In genomic region chr11:61667684-61668320, GRCh38 we compare ENCODE assay signal across 20 cellular contexts. TPM values are rescaled to one million over a fixed set of nuclear protein-coding genes. Genes with fewer than 3 reads are reported as not detected.
DNase-seq lines count a peak whose midpoint lies in the region; ATAC-seq, FAIRE-seq and TF ChIP-seq lines count a peak whose summit lies in the region.
"Had no signal": no experiment of that assay in that cellular context is flagged by ENCODE, and none has a peak within 500 bp of the region (broad histone marks: within the 10 kb centered on the region; RNA-seq: fewer than 3 reads in every experiment).

No MANE protein-coding gene starts in this region.

- CTCF ChIA-PET in HepG2 (lab: Yijun Ruan, JAX; ENCODE audit: low intra/inter-chr PET ratio, low total read pairs), result no interaction called here

- POLR2A ChIA-PET in HepG2 (lab: Yijun Ruan, JAX), result interaction anchor here (0.9 to 3.3 kb wide), 10 partner anchors 8 to 148 kb away, joined by 3 to 42 read pairs (median 4); no protein-coding TSS in a partner anchor

- ATAC-seq in HepG2 (peak; percentile 71), right lobe of liver (no peak)

- H3K4me1 ChIP-seq in HepG2 (ENCODE audit: insufficient read depth, low read length), result peaks cover 56% of the 10 kb centered on the region
- H3K4me1 ChIP-seq in right lobe of liver, result no peaks in the 10 kb centered on the region
- H3K4me1 ChIP-seq: SJCRH30 had no signal

- H3K27me3 ChIP-seq in HepG2 (ENCODE audit: control insufficient read depth in 1 of 2, insufficient read depth in 2 of 2, low read length in 2 of 2) (no peaks in the 10 kb centered on the region), right lobe of liver (no peaks in the 10 kb centered on the region)
- H3K27me3 ChIP-seq: BLaER1 treated with 17β-estradiol and CSF1 and Interleukin-3, amounts not matched to agents 10 nM and 100 nM; SJCRH30 had no signal

- 18% methylated on average over 6 of the region's 6 CpGs for WGBS in HepG2 (ENCODE audit: low lambda C conversion rate)
- 93% methylated on average over 2 of the region's 6 CpGs for WGBS in right lobe of liver (ENCODE audit: insufficient coverage, low coverage, low lambda C conversion rate, missing lambda C conversion rate)

- peak; percentile 43 for FAIRE-seq in HepG2 (lab: Jason Lieb, UNC)
- FAIRE-seq: A549 had no signal

- DNase-seq in HepG2 (ENCODE audit: low spot score), result no peak
- no peak for DNase-seq in right lobe of liver
- peak; percentile 14 for DNase-seq in SK-MEL-5 (ENCODE audit: low read depth, low spot score)
- no peak for DNase-seq in activated CD4-positive, alpha-beta T cell treated with anti-CD3 and anti-CD28 coated beads for 4 hours
- no peak for DNase-seq in foreskin melanocyte
- DNase-seq in activated CD8-positive, alpha-beta memory T cell treated with anti-CD3 and anti-CD28 coated beads for 24 hours, result no peak
- DNase-seq: DMS79 treated with DMSO at 0.1 percent for 48 hours, Karpas-422, NCI-H1417 treated with DMSO at 0.1 percent for 48 hours, NCI-H187 treated with DMSO at 0.1 percent for 48 hours, NCI-H2227 treated with DMSO at 0.1 percent for 48 hours, NCI-H510A treated with DMSO at 0.1 percent for 48 hours, NCI-H82, OCI-M1, RPMI8226, SJCRH30 had no signal

- no peak for TF ChIP-seq POLR2A in HepG2 (IDR thresholded peaks at IDR 0.05; ENCODE audit: insufficient read depth in 1 of 2, low read depth in 2 of 2, low read length in 2 of 2)
- TF ChIP-seq POLR2A in right lobe of liver (IDR thresholded peaks at IDR 0.05), result no peak

- BruUV-seq in HepG2 (replicated peaks; lab: Mats Ljungman, UMichigan), result TSS peak; percentile 68

- no peaks in the 10 kb centered on the region for H3K79me2 ChIP-seq in HepG2 (ENCODE audit: insufficient read depth, low read length)

- H3K36me3 ChIP-seq in HepG2 (replicated peaks in 1 of 2; ENCODE audit: control insufficient read depth in 1 of 2, insufficient read depth in 2 of 2, low read length in 2 of 2) (no peaks in the 10 kb centered on the region), right lobe of liver (no peaks in the 10 kb centered on the region)
- H3K36me3 ChIP-seq: BLaER1 treated with 17β-estradiol and CSF1 and Interleukin-3, amounts not matched to agents 10 nM and 100 nM; SJCRH30 had no signal

- intact Hi-C loops in HepG2 (cut with micrococcal nuclease; ENCODE audit: unreplicated experiment) (loop anchor here (5.0 kb wide), 1 partner anchor 34 kb away; no protein-coding TSS in a partner anchor), right lobe of liver (cut with DNase I) (no loop called here)

- in situ Hi-C loops in HepG2 (cut with HindIII; ENCODE audit: extremely low pct_ligation_motif_present, low pct_unique_long_range_greater_than_20kb), result no loop called here
- in situ Hi-C loops in SK-MEL-5 (cut with HindIII; ENCODE audit: low pct_unique_long_range_greater_than_20kb, low sequenced_read_pairs), result no loop called here

- no peak overlapping the region for H2AFZ ChIP-seq in HepG2 (ENCODE audit: low read length)

- no peaks in the 10 kb centered on the region for H3K36me3 Mint-ChIP-seq in nephron (ENCODE audit: low read depth)
- H3K36me3 Mint-ChIP-seq: IgD-negative memory B cell had no signal

- H3K4me3 ChIP-seq in HepG2 (replicated peaks in 1 of 3; ENCODE audit: insufficient read depth in 1 of 3, low read depth in 2 of 3, low read length in 3 of 3), result peak overlapping the region; percentile 16 to 55 (median 23); a peak in 4 of 6 replicates
- no peak overlapping the region for H3K4me3 ChIP-seq in right lobe of liver
- H3K4me3 ChIP-seq: A549; BLaER1 treated with 17β-estradiol and CSF1 and Interleukin-3, amounts not matched to agents 10 nM and 100 nM; SJCRH30 had no signal

- no peaks in the 10 kb centered on the region for H3K9me3 Mint-ChIP-seq in nephron

- no peaks in the 10 kb centered on the region for H4K20me1 ChIP-seq in HepG2 (ENCODE audit: insufficient read depth, low read length)
- H4K20me1 ChIP-seq: BLaER1 treated with 17β-estradiol and CSF1 and Interleukin-3, amounts not matched to agents 10 nM and 100 nM had no signal

- TF ChIP-seq RAD21 in HepG2 (CRISPR knock-in tag; IDR thresholded peaks at IDR 0.05), result no peak

- peak overlapping the region; percentile 76 for H3K4me2 ChIP-seq in HepG2 (ENCODE audit: low read depth, low read length)
- H3K4me2 ChIP-seq: BLaER1 treated with 17β-estradiol and CSF1 and Interleukin-3, amounts not matched to agents 10 nM and 100 nM had no signal

- peak; percentile 28; the same call in 1 of the 2 replicates for TF ChIP-seq CTCF in HepG2 (CRISPR knock-in tag; IDR thresholded peaks at IDR 0.05)
- TF ChIP-seq CTCF in right lobe of liver (IDR thresholded peaks at IDR 0.05), result no peak
- TF ChIP-seq CTCF in nephron (IDR thresholded peaks at IDR 0.05; ENCODE audit: unreplicated experiment in 3 of 3), result no peak

- H3K9me3 ChIP-seq in HepG2 (ENCODE audit: low read length) (no peaks in the 10 kb centered on the region), right lobe of liver (no peaks in the 10 kb centered on the region)
- H3K9me3 ChIP-seq: A549; BLaER1 treated with 17β-estradiol and CSF1 and Interleukin-3, amounts not matched to agents 10 nM and 100 nM; SJCRH30 had no signal

- H3K27ac Mint-ChIP-seq in nephron, result peak overlapping the region in 1 of 3 experiments; percentile 94
- H3K27ac Mint-ChIP-seq: IgD-negative memory B cell had no signal

- no peak for TF ChIP-seq EP300 in HepG2 (IDR thresholded peaks at IDR 0.05; ENCODE audit: low read depth in 2 of 2, low read length in 2 of 2)
- no peak for TF ChIP-seq EP300 in HepG2 (CRISPR knock-in tag; IDR thresholded peaks at IDR 0.05; ENCODE audit: borderline replicate concordance)

- peak overlapping the region in 2 of 3 experiments; percentile 29 to 75 for H3K4me3 Mint-ChIP-seq in nephron
- H3K4me3 Mint-ChIP-seq: IgD-negative memory B cell had no signal

- H3K4me1 Mint-ChIP-seq in nephron, result no peaks in the 10 kb centered on the region
- H3K4me1 Mint-ChIP-seq: IgD-negative memory B cell had no signal

- H3K27ac ChIP-seq in HepG2 (ENCODE audit: extremely low read length, insufficient read depth, low read length) (peak overlapping the region; percentile 69), right lobe of liver (no peak overlapping the region)
- H3K27ac ChIP-seq: A549; BLaER1 treated with 17β-estradiol and CSF1 and Interleukin-3, amounts not matched to agents 10 nM and 100 nM; SJCRH30 had no signal

- H3K27me3 Mint-ChIP-seq in nephron (ENCODE audit: low read depth), result peaks cover 12% of the 10 kb centered on the region

- H3K9ac ChIP-seq in HepG2 (ENCODE audit: insufficient read depth, low read depth, low read length), result peak overlapping the region; percentile 20; the same call in 1 of the 2 replicates
- H3K9ac ChIP-seq: BLaER1 treated with 17β-estradiol and CSF1 and Interleukin-3, amounts not matched to agents 10 nM and 100 nM had no signal

TF ChIP-seq in HepG2, 621 proteins besides CTCF, POLR2A, EP300 and RAD21 (continues in another document):
- TF ChIP-seq ZNF772 (CRISPR knock-in tag; IDR thresholded peaks at IDR 0.05) (no peak), ZNF768 (CRISPR knock-in tag; IDR thresholded peaks at IDR 0.05) (peak; percentile 97), KDM1A (CRISPR knock-in tag; IDR thresholded peaks at IDR 0.05) (peak; percentile 51; the same call in 1 of the 2 replicates), ZNF816 (CRISPR knock-in tag; IDR thresholded peaks at IDR 0.05; ENCODE audit: borderline replicate concordance) (no peak), ZBTB20 (CRISPR knock-in tag; IDR thresholded peaks at IDR 0.05; ENCODE audit: borderline replicate concordance, low read depth) (no peak), ZKSCAN8 (CRISPR knock-in tag; IDR thresholded peaks at IDR 0.05; ENCODE audit: borderline replicate concordance) (no peak), ZNF12 (CRISPR knock-in tag; IDR thresholded peaks at IDR 0.05) (0 out of 2 replicates have a peak, but pooled peaks have one; percentile 10), ZNF292 (CRISPR knock-in tag; IDR thresholded peaks at IDR 0.05; ENCODE audit: borderline replicate concordance, low read depth) (peak; percentile 13; the same call in 1 of the 2 replicates), ZMYM3 (CRISPR knock-in tag; IDR thresholded peaks at IDR 0.05) (peak; percentile 96), CBX5 (CRISPR knock-in tag; IDR thresholded peaks at IDR 0.05; ENCODE audit: borderline replicate concordance) (no peak), ZIK1 (CRISPR knock-in tag; IDR thresholded peaks at IDR 0.05; ENCODE audit: borderline replicate concordance, low read depth) (no peak), ADNP (CRISPR knock-in tag; IDR thresholded peaks at IDR 0.05) (peak; percentile 66; the same call in 1 of the 2 replicates), ZNF766 (CRISPR knock-in tag; IDR thresholded peaks at IDR 0.05; ENCODE audit: borderline replicate concordance) (no peak), RARA (CRISPR knock-in tag; IDR thresholded peaks at IDR 0.05) (peak; percentile 22; the same call in 1 of the 2 replicates)

RNA-seq across cellular contexts. Expression of gene DAGLA, which starts 12.4 kb away (rescaled TPM):
- total RNA-seq in HepG2 (2016; rRNA removed; fragmentation: Illumina TruSeq; extraction: Trizol) (2.3 and 3.9 TPM in 2 replicates), right lobe of liver (1 to 10 TPM in 2 of 6 experiments, under 1 TPM in 4; 0.33 to 5.5 (median 0.79) TPM)
- 0.61 and 0.88 TPM in 2 replicates for total RNA-seq in HepG2 (2016; cell fraction: cytosol; rRNA removed; fragmentation: Illumina TruSeq; extraction: Trizol; ENCODE audit: low read depth)
- total RNA-seq in HepG2 (2016; cell fraction: insoluble cytoplasmic fraction; rRNA removed; fragmentation: Illumina TruSeq; extraction: Trizol), result 2.1 and 3.9 TPM in 2 replicates
- total RNA-seq in HepG2 (2016; cell fraction: membrane; rRNA removed; fragmentation: Illumina TruSeq; extraction: Trizol), result 2.2 and 2.4 TPM in 2 replicates
- total RNA-seq in HepG2 (2016; cell fraction: nucleus; rRNA removed; fragmentation: Illumina TruSeq; extraction: Trizol), result 4.9 and 6.5 TPM in 2 replicates
- polyA plus RNA-seq in HepG2 (2011; rRNA removed), result 2.6 and 3.3 TPM in 2 replicates
- 1.5 and 2.1 TPM in 2 replicates for polyA plus RNA-seq in HepG2 (2011; cell fraction: cytosol; rRNA removed)
- 12.4 and 14.2 TPM in 2 replicates for polyA plus RNA-seq in HepG2 (2011; cell fraction: nucleus; rRNA removed)
- polyA plus RNA-seq in HepG2 (2012), result 2.6 and 5.3 TPM in 2 replicates
- 0.45 and 0.67 TPM in 2 replicates for polyA plus RNA-seq in HepG2 (2016; cell fraction: cytosol; fragmentation: Illumina TruSeq; extraction: Trizol; ENCODE audit: low read depth)
- polyA plus RNA-seq in HepG2 (2016; cell fraction: insoluble cytoplasmic fraction; fragmentation: Illumina TruSeq; extraction: Trizol; ENCODE audit: low read depth), result 2.5 and 3.0 TPM in 2 replicates
- 1.5 and 1.9 TPM in 2 replicates for polyA plus RNA-seq in HepG2 (2016; cell fraction: membrane; fragmentation: Illumina TruSeq; extraction: Trizol; ENCODE audit: low read depth)
- polyA plus RNA-seq in HepG2 (2016; cell fraction: nucleus; fragmentation: Illumina TruSeq; extraction: Trizol; ENCODE audit: insufficient read depth, low read depth), result 14.4 and 14.8 TPM in 2 replicates
- polyA minus RNA-seq in HepG2 (2011; rRNA and poly(A)+ RNA removed; ENCODE audit: low replicate concordance), result 2.0 and 8.0 TPM in 2 replicates
- 2.2 and 3.0 TPM in 2 replicates for polyA minus RNA-seq in HepG2 (2011; cell fraction: cytosol; rRNA and poly(A)+ RNA removed)
- polyA minus RNA-seq in HepG2 (2011; cell fraction: nucleus; rRNA and poly(A)+ RNA removed), result 4.6 TPM in 2 replicates
- total RNA-seq in SK-MEL-5 (2014; rRNA removed; shearing (Covaris generic)), result 0.98 and 1.1 TPM in 2 replicates
- 3.7 and 3.9 TPM in 2 replicates for polyA plus RNA-seq in SK-MEL-5 (2015; cell fraction: cytosol; rRNA removed)
- polyA plus RNA-seq in SK-MEL-5 (2015; cell fraction: nucleus; rRNA removed), result 2.8 and 3.4 TPM in 2 replicates
- polyA plus RNA-seq: IgD-negative memory B cell had no signal

Comparison
In these comparisons a context has a peak if more than half of its experiments do, and no peak if none do; other contexts are left out.
1. H3K4me3 ChIP-seq: peak in HepG2 (3 of 3); none in right lobe of liver (0 of 3).